ENCODE assay signal across 28 cellular contexts in the genomic region with DNA sequence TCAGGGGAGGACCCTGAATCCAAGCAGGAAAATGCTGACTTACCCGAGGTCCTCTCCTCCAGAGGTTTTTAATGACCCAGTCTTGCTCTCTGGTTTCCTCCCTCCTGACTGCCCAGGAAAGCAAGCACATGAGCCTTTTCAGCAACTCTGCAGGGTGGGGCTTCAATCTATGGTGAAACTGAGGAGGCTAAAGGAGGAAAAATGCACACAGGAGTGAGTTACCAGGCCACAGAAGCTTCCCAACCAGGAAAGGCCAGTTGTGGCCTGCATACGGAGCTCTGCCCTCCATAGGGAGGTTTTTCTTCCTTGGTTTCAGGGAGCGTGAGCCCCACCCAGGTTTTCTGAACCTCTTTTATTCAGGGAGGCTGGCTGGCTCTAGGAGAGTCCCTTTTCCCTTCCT. TPM values are rescaled to one million over a fixed set of nuclear protein-coding genes. Genes with fewer than 3 reads are reported as not detected.
DNase-seq lines count a peak whose midpoint lies in the region; TF ChIP-seq lines count a peak whose summit lies in the region.
"Had no signal": no experiment of that assay in that cellular context is flagged by ENCODE, and none has a peak within 500 bp of the region (broad histone marks: within the 10 kb centered on the region; RNA-seq: fewer than 3 reads in every experiment).

No MANE protein-coding gene starts in this region.

- H3K23ac ChIP-seq in mesenchymal stem cell (ENCODE audit: low read length in 2 of 2) = no peak overlapping the region

- TF ChIP-seq CTCF in RWPE1 (conservative IDR thresholded peaks at IDR 0.05; ENCODE audit: low read depth) (no peak), epithelial cell of esophagus (IDR thresholded peaks at IDR 0.05; ENCODE audit: insufficient read depth, low read depth, low read length, missing control alignments) (no peak), WERI-Rb-1 (IDR thresholded peaks at IDR 0.05; ENCODE audit: low read depth, low read length) (no peak)

- H2AFZ ChIP-seq in mesenchymal stem cell (ENCODE audit: low read depth, low read length) = peak overlapping the region; percentile 36

- WGBS in mesenchymal stem cell = 93% methylated on average over 2 of the region's 3 CpGs

- peak overlapping the region; percentile 95 for H3K27ac ChIP-seq in RWPE1
- H3K27ac ChIP-seq in mesenchymal stem cell (ENCODE audit: low read length, poor library complexity, severe bottlenecking) = no peak overlapping the region
- H3K27ac ChIP-seq in WERI-Rb-1 = no peak overlapping the region
- H3K27ac ChIP-seq: adrenal gland, body of pancreas, C4-2B, left ventricle myocardium inferior, right atrium auricular region, spleen had no signal

- H3K27ac Mint-ChIP-seq in activated T-helper 2 cell treated with anti-CD3 and anti-CD28 coated beads, Interferon-gamma antibody, Interleukin-2, Interleukin-4, amounts not matched to agents 10 μg/mL and 5 μg/mL and 100 μg/mL, durations not matched to agents 14 hours and 24 hours and 36 hours = no peak overlapping the region
- H3K27ac Mint-ChIP-seq: natural killer cell had no signal

- H2BK120ac ChIP-seq in mesenchymal stem cell (ENCODE audit: low read depth, low read length) = no peak overlapping the region

- no peak overlapping the region for H2BK15ac ChIP-seq in mesenchymal stem cell (ENCODE audit: low read depth, poor library complexity, severe bottlenecking)

- H2AK5ac ChIP-seq in mesenchymal stem cell (ENCODE audit: low read length, severe bottlenecking) = peak overlapping the region; percentile 75

- intact Hi-C loops in activated T-helper 2 cell treated with anti-CD3 and anti-CD28 coated beads, Interferon-gamma antibody, Interleukin-2, Interleukin-4, amounts not matched to agents 10 μg/mL and 5 μg/mL and 100 μg/mL, durations not matched to agents 14 hours and 24 hours and 36 hours (cut with micrococcal nuclease) = no loop called here

- H3K27me3 Mint-ChIP-seq in activated T-helper 2 cell treated with anti-CD3 and anti-CD28 coated beads, Interferon-gamma antibody, Interleukin-2, Interleukin-4, amounts not matched to agents 10 μg/mL and 5 μg/mL and 100 μg/mL, durations not matched to agents 14 hours and 24 hours and 36 hours (ENCODE audit: low read depth) = peaks cover 2% of the 10 kb centered on the region

- H3K14ac ChIP-seq in mesenchymal stem cell (ENCODE audit: low read length in 2 of 2) = no peak overlapping the region

- no peak overlapping the region for H4K91ac ChIP-seq in mesenchymal stem cell (ENCODE audit: low read length)

- no peak overlapping the region for H2BK5ac ChIP-seq in mesenchymal stem cell (ENCODE audit: low read depth, low read length, poor library complexity, severe bottlenecking)

- H3K36me3 ChIP-seq in mesenchymal stem cell (ENCODE audit: control insufficient read depth in 1 of 2, insufficient read depth in 2 of 2, low read depth in 1 of 2, low read length in 2 of 2) = no peaks in the 10 kb centered on the region
- H3K36me3 ChIP-seq in WERI-Rb-1 = no peaks in the 10 kb centered on the region
- H3K36me3 ChIP-seq: adrenal gland, left ventricle myocardium inferior, right atrium auricular region, spleen, transverse colon had no signal

- peaks cover 23% of the 10 kb centered on the region for H3K4me1 ChIP-seq in mesenchymal stem cell (ENCODE audit: control insufficient read depth, insufficient read depth, low read depth, low read length)
- H3K4me1 ChIP-seq: body of pancreas, spleen had no signal

- H3K79me1 ChIP-seq in mesenchymal stem cell (replicated peaks; ENCODE audit: low read length, poor library complexity, severe bottlenecking) = no peaks in the 10 kb centered on the region

- H3K4me2 ChIP-seq in mesenchymal stem cell (ENCODE audit: low read length, poor library complexity, severe bottlenecking) = no peak overlapping the region

- H3K36me3 Mint-ChIP-seq in activated T-helper 2 cell treated with anti-CD3 and anti-CD28 coated beads, Interferon-gamma antibody, Interleukin-2, Interleukin-4, amounts not matched to agents 10 μg/mL and 5 μg/mL and 100 μg/mL, durations not matched to agents 14 hours and 24 hours and 36 hours (ENCODE audit: low read depth) = no peaks in the 10 kb centered on the region
- H3K36me3 Mint-ChIP-seq: natural killer cell had no signal

- H2BK12ac ChIP-seq in mesenchymal stem cell (ENCODE audit: low read length in 2 of 2) = peak overlapping the region in 1 of 2 experiments; percentile 90

- no peaks in the 10 kb centered on the region for H3K4me1 Mint-ChIP-seq in activated T-helper 2 cell treated with anti-CD3 and anti-CD28 coated beads, Interferon-gamma antibody, Interleukin-2, Interleukin-4, amounts not matched to agents 10 μg/mL and 5 μg/mL and 100 μg/mL, durations not matched to agents 14 hours and 24 hours and 36 hours (ENCODE audit: low read depth)
- H3K4me1 Mint-ChIP-seq: natural killer cell had no signal

- CTCF ChIA-PET in RWPE1 (lab: Yijun Ruan, JAX) = interaction anchor here (0.7 kb wide), 1 partner anchor 13 kb away, joined by 8 read pairs; no protein-coding TSS in a partner anchor

- peak overlapping the region; percentile 40 for H3K9ac ChIP-seq in mesenchymal stem cell (ENCODE audit: low read length)

- peak overlapping the region; percentile 23 to 86 for H3K18ac ChIP-seq in mesenchymal stem cell (ENCODE audit: low read depth in 1 of 2, low read length in 2 of 2)

- H3K4me3 Mint-ChIP-seq in activated T-helper 2 cell treated with anti-CD3 and anti-CD28 coated beads, Interferon-gamma antibody, Interleukin-2, Interleukin-4, amounts not matched to agents 10 μg/mL and 5 μg/mL and 100 μg/mL, durations not matched to agents 14 hours and 24 hours and 36 hours (ENCODE audit: low read depth) = no peak overlapping the region
- H3K4me3 Mint-ChIP-seq: natural killer cell had no signal

- H3K9me3 ChIP-seq in mesenchymal stem cell (ENCODE audit: control insufficient read depth, low read length) (no peaks in the 10 kb centered on the region), WERI-Rb-1 (ENCODE audit: severe bottlenecking) (no peaks in the 10 kb centered on the region)
- H3K9me3 ChIP-seq: adrenal gland, body of pancreas, left ventricle myocardium inferior, right atrium auricular region, spleen, transverse colon had no signal

- DNase-seq in RWPE1 (ENCODE audit: low spot score) (no peak), epithelial cell of esophagus (ENCODE audit: low read depth) (peak; percentile 82), mesenchymal stem cell (no peak), NCI-H524 (lab: John Stamatoyannopoulos, UW) (no peak), WERI-Rb-1 (no peak), NCI-H1436 (lab: John Stamatoyannopoulos, UW) (no peak)
- no peak for DNase-seq in activated T-helper 2 cell treated with anti-CD3 and anti-CD28 coated beads, Interferon-gamma antibody, Interleukin-2, Interleukin-4, amounts not matched to agents 10 μg/mL and 5 μg/mL and 100 μg/mL, durations not matched to agents 14 hours and 24 hours and 36 hours (ENCODE audit: low spot score)
- DNase-seq: activated CD4-positive, alpha-beta T cell treated with anti-CD3 and anti-CD28 coated beads, Interleukin-2, amount 50 U/mL, for 1 hour; activated naive CD4-positive, alpha-beta T cell; activated T-cell treated with anti-CD3 and anti-CD28 coated beads, Interleukin-2, amount 50 U/mL, for 48 hours; adrenal gland; body of pancreas; DMS79 treated with DMSO at 0.1 percent for 48 hours; Karpas-422; left ventricle myocardium inferior; natural killer cell; NCI-H1694 treated with DMSO at 0.1 percent for 48 hours; NCI-H2171 treated with DMSO at 0.1 percent for 48 hours; NCI-H524 treated with DMSO at 0.1 percent for 48 hours; NK-92 treated with Interleukin-12 subunit alpha and Interleukin-12 subunit beta, amount 100 ng/mL, for 24 hours; PC-3; SIG-M5; spleen; SW 1271; T-helper 9 cell; transverse colon had no signal

- H3K27me3 ChIP-seq in mesenchymal stem cell (ENCODE audit: control insufficient read depth in 1 of 2, insufficient read depth in 1 of 2, low read length in 2 of 2) = no peaks in the 10 kb centered on the region
- H3K27me3 ChIP-seq in WERI-Rb-1 (ENCODE audit: insufficient read depth, low read depth, severe bottlenecking) = no peaks in the 10 kb centered on the region
- H3K27me3 ChIP-seq: adrenal gland, body of pancreas, right atrium auricular region, transverse colon had no signal

- peak overlapping the region in 1 of 2 experiments; percentile 56 for H3K4ac ChIP-seq in mesenchymal stem cell (ENCODE audit: low read depth in 1 of 2, low read length in 2 of 2)

- POLR2A ChIA-PET in RWPE1 (lab: Yijun Ruan, JAX; ENCODE audit: low non-redundant PET) = interaction anchor here (1.0 kb wide), 1 partner anchor 8 kb away, joined by 3 read pairs; no protein-coding TSS in a partner anchor

- H3K9me3 Mint-ChIP-seq in activated T-helper 2 cell treated with anti-CD3 and anti-CD28 coated beads, Interferon-gamma antibody, Interleukin-2, Interleukin-4, amounts not matched to agents 10 μg/mL and 5 μg/mL and 100 μg/mL, durations not matched to agents 14 hours and 24 hours and 36 hours = no peaks in the 10 kb centered on the region
- H3K9me3 Mint-ChIP-seq: natural killer cell had no signal

- H4K8ac ChIP-seq in mesenchymal stem cell (ENCODE audit: low read length) = peak overlapping the region; percentile 29

- H3K4me3 ChIP-seq in epithelial cell of esophagus (ENCODE audit: low read length) (no peak overlapping the region), mesenchymal stem cell (ENCODE audit: insufficient read depth in 1 of 2, low read depth in 1 of 2, low read length in 2 of 2) (no peak overlapping the region), WERI-Rb-1 (ENCODE audit: low read depth, low read length) (no peak overlapping the region)
- H3K4me3 ChIP-seq: adrenal gland, body of pancreas, left ventricle myocardium inferior, right atrium auricular region, spleen, transverse colon had no signal

RNA-seq across cellular contexts. Expression of gene DLG5, which starts 14.1 kb away (rescaled TPM):
- polyA plus RNA-seq in mesenchymal stem cell (2013, experiment 1 of 2) = 35.0 TPM
- polyA plus RNA-seq in mesenchymal stem cell (2013, experiment 2 of 2) = 33.7 TPM
- total RNA-seq in activated T-helper 2 cell treated with anti-CD3 and anti-CD28 coated beads, Interferon-gamma antibody, Interleukin-2, Interleukin-4, amounts not matched to agents 10 μg/mL and 5 μg/mL and 100 μg/mL, durations not matched to agents 14 hours and 24 hours and 36 hours = 6.7 and 7.8 TPM in 2 replicates
